ENCODE assay signal across 17 cellular contexts in genomic region chr15:56631765-56632164, GRCh38.
DNase-seq lines count a peak whose midpoint lies in the region; ATAC-seq, FAIRE-seq and TF ChIP-seq lines count a peak whose summit lies in the region.
"Had no signal": no experiment of that assay in that cellular context is flagged by ENCODE, and none has a peak within 500 bp of the region (broad histone marks: within the 10 kb centered on the region; RNA-seq: fewer than 3 reads in every experiment).

No MANE protein-coding gene starts in this region.

- BruUV-seq in endothelial cell of umbilical vein (replicated peaks; lab: Mats Ljungman, UMichigan), result no TSS peak

- no peak overlapping the region for H3K4me2 ChIP-seq in DND-41 (ENCODE audit: insufficient read depth, low read length)
- no peak overlapping the region for H3K4me2 ChIP-seq in Loucy (ENCODE audit: low read depth, low read length, poor library complexity, severe bottlenecking)
- peak overlapping the region; percentile 22 for H3K4me2 ChIP-seq in endothelial cell of umbilical vein (ENCODE audit: insufficient read depth, low read length)
- no peak overlapping the region for H3K4me2 ChIP-seq in SK-N-SH
- no peak overlapping the region for H3K4me2 ChIP-seq in osteoblast (ENCODE audit: insufficient read depth, low read length)

- no peak for TF ChIP-seq RAD21 in SK-N-SH (IDR thresholded peaks at IDR 0.05; ENCODE audit: low read length)

- H3K27ac ChIP-seq in DND-41 (ENCODE audit: low read length), result peak overlapping the region; percentile 38; the same call in 1 of the 2 replicates
- H3K27ac ChIP-seq in endothelial cell of umbilical vein (ENCODE audit: insufficient read depth, low read depth, low read length), result no peak overlapping the region
- no peak overlapping the region for H3K27ac ChIP-seq in SK-N-SH (ENCODE audit: low read depth in 2 of 2, low read length in 1 of 2)
- no peak overlapping the region for H3K27ac ChIP-seq in osteoblast (ENCODE audit: low read depth, low read length)
- H3K27ac ChIP-seq: C4-2B had no signal

- H3K36me3 ChIP-seq in DND-41 (ENCODE audit: insufficient read depth, low read length) (peaks cover 11% of the 10 kb centered on the region; the same call in 1 of the 2 replicates), Loucy (ENCODE audit: insufficient read depth, low read length) (no peaks in the 10 kb centered on the region), endothelial cell of umbilical vein (ENCODE audit: control insufficient read depth in 2 of 2, extremely low read depth in 1 of 2, insufficient read depth in 2 of 2, low read length in 2 of 2) (no peaks in the 10 kb centered on the region), mucosa of descending colon (ENCODE audit: low read depth) (no peaks in the 10 kb centered on the region), SK-N-SH (replicated peaks in 1 of 2; ENCODE audit: control insufficient read depth in 1 of 2, insufficient read depth in 2 of 2, low read length in 1 of 2) (peaks cover 25 to 35% of the 10 kb centered on the region in 2 experiments), osteoblast (ENCODE audit: insufficient read depth, low read length) (peaks cover 5% of the 10 kb centered on the region)

- no peak for TF ChIP-seq EP300 in SK-N-SH (IDR thresholded peaks at IDR 0.05; ENCODE audit: borderline replicate concordance in 1 of 2, low read depth in 1 of 2, low read length in 1 of 2)

- TF ChIP-seq POLR2A in endothelial cell of umbilical vein (IDR thresholded peaks at IDR 0.05; ENCODE audit: low read depth, low read length), result no peak

- 77% methylated on average over 3 of the region's 3 CpGs for WGBS in SK-N-SH (ENCODE audit: low lambda C conversion rate)

- H3K4me3 ChIP-seq in DND-41 (ENCODE audit: low read depth in 1 of 2, low read length in 2 of 2) (no peak overlapping the region), Loucy (ENCODE audit: low read length, poor library complexity, severe bottlenecking) (no peak overlapping the region), endothelial cell of umbilical vein (replicated peaks in 1 of 3; ENCODE audit: insufficient read depth in 1 of 3, low read depth in 1 of 3, low read length in 3 of 3) (no peak overlapping the region), mucosa of descending colon (no peak overlapping the region), SK-N-SH (ENCODE audit: low read depth in 2 of 2, low read length in 1 of 2) (no peak overlapping the region), osteoblast (ENCODE audit: insufficient read depth, low read length) (no peak overlapping the region)

- dilution Hi-C loops in endothelial cell of umbilical vein (cut with MboI; ENCODE audit: extremely low pct_ligation_motif_present, low sequenced_read_pairs), result no loop called here

- no peak for DNase-seq in DND-41
- DNase-seq in endothelial cell of umbilical vein (ENCODE audit: low read depth, low spot score), result peak; percentile 11
- no peak for DNase-seq in mucosa of descending colon
- no peak for DNase-seq in SK-N-SH
- no peak for DNase-seq in osteoblast (ENCODE audit: insufficient read length, low spot score, missing footprints)
- DNase-seq: ACHN, DMS79 treated with DMSO at 0.1 percent for 48 hours, KBM-7, NCI-H1436, NCI-H1930, NCI-H345, PC-3, RPMI8226, SIG-M5 had no signal

- H3K9me2 ChIP-seq in Loucy (replicated peaks; ENCODE audit: low read depth, low read length), result no peaks in the 10 kb centered on the region
- no peaks in the 10 kb centered on the region for H3K9me2 ChIP-seq in SK-N-SH

- no peak for FAIRE-seq in endothelial cell of umbilical vein (lab: Jason Lieb, UNC)

- no peaks in the 10 kb centered on the region for H4K20me1 ChIP-seq in DND-41 (ENCODE audit: insufficient read depth, low read length)
- no peaks in the 10 kb centered on the region for H4K20me1 ChIP-seq in Loucy (ENCODE audit: insufficient read depth, low read length, poor library complexity, severe bottlenecking)
- H4K20me1 ChIP-seq in endothelial cell of umbilical vein (replicated peaks; ENCODE audit: control insufficient read depth, extremely low read depth, insufficient read depth, low read length), result no peaks in the 10 kb centered on the region
- no peaks in the 10 kb centered on the region for H4K20me1 ChIP-seq in SK-N-SH (ENCODE audit: insufficient read depth)
- H4K20me1 ChIP-seq in osteoblast (ENCODE audit: insufficient read depth, low read length), result no peaks in the 10 kb centered on the region

- intact Hi-C loops in endothelial cell of umbilical vein (cut with micrococcal nuclease) (no loop called here), mucosa of descending colon (cut with DNase I, micrococcal nuclease) (no loop called here)

- peaks cover 13% of the 10 kb centered on the region; the same call in 1 of the 2 replicates for H3K4me1 ChIP-seq in DND-41 (ENCODE audit: insufficient read depth, low read length)
- no peaks in the 10 kb centered on the region for H3K4me1 ChIP-seq in Loucy (ENCODE audit: insufficient read depth, low read length, poor library complexity, severe bottlenecking)
- peaks cover 4% of the 10 kb centered on the region for H3K4me1 ChIP-seq in endothelial cell of umbilical vein (ENCODE audit: control insufficient read depth, extremely low read depth, insufficient read depth, low read length)
- H3K4me1 ChIP-seq in mucosa of descending colon (ENCODE audit: low read depth), result no peaks in the 10 kb centered on the region
- H3K4me1 ChIP-seq in SK-N-SH (ENCODE audit: control insufficient read depth in 1 of 2, insufficient read depth in 2 of 2, low read depth in 1 of 2, low read length in 1 of 2), result no peaks in the 10 kb centered on the region
- H3K4me1 ChIP-seq in osteoblast (ENCODE audit: insufficient read depth, low read length), result peaks cover 4% of the 10 kb centered on the region

- H2AFZ ChIP-seq in DND-41 (ENCODE audit: low read depth, low read length) (no peak overlapping the region), Loucy (ENCODE audit: low read length) (peak overlapping the region; percentile 11; the same call in 1 of the 2 replicates), endothelial cell of umbilical vein (ENCODE audit: low read depth, low read length) (no peak overlapping the region), SK-N-SH (ENCODE audit: low read depth) (no peak overlapping the region), osteoblast (ENCODE audit: low read length) (no peak overlapping the region)

- ATAC-seq in DND-41 (ENCODE audit: insufficient read depth, low read depth) (no peak), mucosa of descending colon (peak; percentile 28), HG03432 (IDR thresholded peaks at IDR 0.05; ENCODE audit: unreplicated experiment) (no peak)
- ATAC-seq: PC-3 had no signal

- no peaks in the 10 kb centered on the region for H3K27me3 ChIP-seq in DND-41 (ENCODE audit: insufficient read depth, low read length, poor library complexity)
- H3K27me3 ChIP-seq in Loucy (ENCODE audit: insufficient read depth, low read length, poor library complexity, severe bottlenecking), result no peaks in the 10 kb centered on the region
- no peaks in the 10 kb centered on the region for H3K27me3 ChIP-seq in endothelial cell of umbilical vein (ENCODE audit: control insufficient read depth in 2 of 2, insufficient read depth in 2 of 2, low read length in 2 of 2)
- no peaks in the 10 kb centered on the region for H3K27me3 ChIP-seq in SK-N-SH (ENCODE audit: insufficient read depth)
- no peaks in the 10 kb centered on the region for H3K27me3 ChIP-seq in osteoblast (ENCODE audit: insufficient read depth, low read length)

- POLR2A ChIA-PET in endothelial cell of umbilical vein (lab: Charles Lee), result no interaction called here
- POLR2A ChIA-PET in SK-N-SH (lab: Yijun Ruan, JAX), result no interaction called here

- H3K9ac ChIP-seq in DND-41 (ENCODE audit: low read depth, low read length) (no peak overlapping the region), Loucy (ENCODE audit: low read depth, low read length, poor library complexity, severe bottlenecking) (no peak overlapping the region), endothelial cell of umbilical vein (replicated peaks; ENCODE audit: extremely low read depth, insufficient read depth, low read length) (no peak overlapping the region), SK-N-SH (no peak overlapping the region)

- CTCF ChIA-PET in endothelial cell of umbilical vein (lab: Charles Lee) (no interaction called here), SK-N-SH (lab: Yijun Ruan, JAX) (interaction anchor here (0.7 kb wide), 1 partner anchor 21 kb away, joined by 3 read pairs; no protein-coding TSS in a partner anchor)

- no peaks in the 10 kb centered on the region for H3K79me2 ChIP-seq in DND-41 (ENCODE audit: insufficient read depth, low read length)
- H3K79me2 ChIP-seq in Loucy (ENCODE audit: insufficient read depth, low read length), result no peaks in the 10 kb centered on the region
- H3K79me2 ChIP-seq in endothelial cell of umbilical vein (ENCODE audit: control insufficient read depth, insufficient read depth, low read length), result no peaks in the 10 kb centered on the region
- no peaks in the 10 kb centered on the region for H3K79me2 ChIP-seq in SK-N-SH (ENCODE audit: insufficient read depth)
- no peaks in the 10 kb centered on the region for H3K79me2 ChIP-seq in osteoblast (ENCODE audit: insufficient read depth, low read length)

- TF ChIP-seq CTCF in DND-41 (IDR thresholded peaks at IDR 0.05; ENCODE audit: borderline replicate concordance, extremely low read depth, low read length, poor library complexity, severe bottlenecking) (no peak), Loucy (conservative IDR thresholded peaks at IDR 0.05; ENCODE audit: low read length) (no peak), endothelial cell of umbilical vein (IDR thresholded peaks at IDR 0.05; ENCODE audit: extremely low read depth in 1 of 2, insufficient read depth in 1 of 2, low read depth in 1 of 2, low read length in 2 of 2) (no peak), mucosa of descending colon (IDR thresholded peaks at IDR 0.05) (no peak), SK-N-SH (IDR thresholded peaks at IDR 0.05) (no peak), osteoblast (IDR thresholded peaks at IDR 0.05; ENCODE audit: extremely low read depth, low read depth, low read length) (no peak)

- peaks cover 3% of the 10 kb centered on the region for H3K9me1 ChIP-seq in endothelial cell of umbilical vein (replicated peaks; ENCODE audit: control insufficient read depth, extremely low read depth, insufficient read depth, low read length)

- H3K9me3 ChIP-seq in DND-41 (ENCODE audit: insufficient read depth, low read length, severe bottlenecking) (no peaks in the 10 kb centered on the region), Loucy (ENCODE audit: insufficient read depth, low read depth, low read length) (no peaks in the 10 kb centered on the region), endothelial cell of umbilical vein (replicated peaks; ENCODE audit: control insufficient read depth, insufficient read depth, low read length) (no peaks in the 10 kb centered on the region), mucosa of descending colon (no peaks in the 10 kb centered on the region), SK-N-SH (no peaks in the 10 kb centered on the region), osteoblast (ENCODE audit: low read depth, low read length) (no peaks in the 10 kb centered on the region)

- H3F3A ChIP-seq in Loucy (ENCODE audit: low read depth), result no peaks in the 10 kb centered on the region
- H3F3A ChIP-seq in SK-N-SH (replicated peaks; ENCODE audit: insufficient read depth), result peaks cover 3% of the 10 kb centered on the region

TF ChIP-seq in endothelial cell of umbilical vein, 7 proteins besides CTCF, POLR2A, EP300 and RAD21 (continues in another document):
- no peak for TF ChIP-seq GATA2 (IDR thresholded peaks at IDR 0.05; ENCODE audit: insufficient read depth, insufficient read length, low read depth, low read length)
